ENCODE assay signal across 18 cellular contexts in the genomic region with DNA sequence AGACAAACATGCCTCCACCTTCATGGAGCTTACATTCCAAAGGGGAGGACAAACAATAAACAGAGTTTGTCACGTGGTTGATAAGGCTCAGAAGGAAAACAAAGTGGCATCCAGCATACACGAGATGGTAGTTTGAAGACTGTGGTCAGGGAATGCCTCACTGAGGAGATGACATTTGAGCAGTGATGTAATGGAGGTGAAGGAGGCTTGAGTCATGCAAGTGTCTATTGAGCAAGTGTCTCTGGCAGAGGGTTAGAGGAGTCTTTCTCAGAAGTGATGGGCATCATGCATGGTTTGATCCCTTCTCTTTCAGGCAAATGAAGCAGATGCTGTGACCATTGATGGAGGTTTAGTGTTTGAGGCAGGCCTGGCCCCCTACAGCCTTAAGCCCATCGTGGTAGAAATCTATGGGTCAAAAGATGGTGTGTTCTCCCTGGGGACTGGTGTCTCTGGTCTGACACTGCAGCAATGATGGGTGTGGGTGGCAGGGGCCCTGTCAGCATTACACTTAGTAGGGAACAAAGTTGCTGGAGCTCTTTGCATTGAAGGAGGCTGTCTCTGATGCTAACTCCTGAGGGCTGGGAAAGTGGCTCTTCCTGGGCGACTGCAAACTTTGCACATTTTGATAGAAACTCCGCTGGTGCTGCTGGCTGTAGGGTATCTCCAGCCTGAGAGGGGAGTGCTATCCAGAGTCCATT. TPM values are rescaled to one million over a fixed set of nuclear protein-coding genes. Genes with fewer than 3 reads are reported as not detected.
A peak's percentile ranks its signal among the peaks of the same experiment; 100 is the strongest.
DNase-seq lines count a peak whose midpoint lies in the region; ATAC-seq and TF ChIP-seq lines count a peak whose summit lies in the region.
"Had no signal": no experiment of that assay in that cellular context is flagged by ENCODE, and none has a peak within 500 bp of the region (broad histone marks: within the 10 kb centered on the region; RNA-seq: fewer than 3 reads in every experiment).

No MANE protein-coding gene starts in this region.

- no peaks in the 10 kb centered on the region for H3K9me2 ChIP-seq in PC-3 (replicated peaks; ENCODE audit: low read length)

- H3K4me2 ChIP-seq in PC-3 (ENCODE audit: low read length) = no peak overlapping the region
- H3K4me2 ChIP-seq: smooth muscle cell had no signal

- H3K4me1 ChIP-seq in PC-3 (ENCODE audit: insufficient read depth, low read length) (no peaks in the 10 kb centered on the region), adrenal gland (replicated peaks in 1 of 2) (no peaks in the 10 kb centered on the region)
- H3K4me1 ChIP-seq: gastrocnemius medialis, prostate gland had no signal

- H4K20me1 ChIP-seq in PC-3 (ENCODE audit: low read length) = no peaks in the 10 kb centered on the region

- H3K27ac ChIP-seq in PC-3 (ENCODE audit: low read length) (no peak overlapping the region), adrenal gland (no peak overlapping the region)
- H3K27ac ChIP-seq: gastrocnemius medialis, prostate gland had no signal

- no peaks in the 10 kb centered on the region for H3K36me3 Mint-ChIP-seq in activated naive CD8-positive, alpha-beta T cell treated with anti-CD3 and anti-CD28 coated beads, Interleukin-2, amount 50 U/mL, for 24 hours (ENCODE audit: low read depth)
- no peaks in the 10 kb centered on the region for H3K36me3 Mint-ChIP-seq in activated naive CD8-positive, alpha-beta T cell treated with anti-CD3 and anti-CD28 coated beads for 36 hours
- H3K36me3 Mint-ChIP-seq: activated naive CD4-positive, alpha-beta T cell treated with anti-CD3 and anti-CD28 coated beads, Interleukin-2, amount 10 ng/mL, durations not matched to agents 7 days and 5 days had no signal

- H3K9me3 ChIP-seq in PC-3 (ENCODE audit: low read length) (no peaks in the 10 kb centered on the region), adrenal gland (replicated peaks in 1 of 3) (no peaks in the 10 kb centered on the region)
- H3K9me3 ChIP-seq: gastrocnemius medialis, prostate gland had no signal

- CTCF ChIA-PET in PC-3 (lab: Charles Lee) = no interaction called here

- no peak overlapping the region for H3K9ac ChIP-seq in PC-3 (ENCODE audit: low read length)

- H2AFZ ChIP-seq in PC-3 (ENCODE audit: low read length) = no peak overlapping the region

- BruUV-seq in PC-3 (replicated peaks; lab: Mats Ljungman, UMichigan) = no TSS peak

- H3K27ac Mint-ChIP-seq in activated naive CD8-positive, alpha-beta T cell treated with anti-CD3 and anti-CD28 coated beads, Interleukin-2, amount 50 U/mL, for 24 hours = no peak overlapping the region
- no peak overlapping the region for H3K27ac Mint-ChIP-seq in activated naive CD8-positive, alpha-beta T cell treated with anti-CD3 and anti-CD28 coated beads for 36 hours
- H3K27ac Mint-ChIP-seq: activated naive CD4-positive, alpha-beta T cell treated with anti-CD3 and anti-CD28 coated beads, Interleukin-2, amount 10 ng/mL, durations not matched to agents 7 days and 5 days had no signal

- no peak for DNase-seq in activated naive CD8-positive, alpha-beta T cell treated with anti-CD3 and anti-CD28 coated beads, Interleukin-2, amount 50 U/mL, for 24 hours
- DNase-seq in activated naive CD8-positive, alpha-beta T cell treated with anti-CD3 and anti-CD28 coated beads for 36 hours = no peak
- peak; percentile 21 for DNase-seq in PC-3
- DNase-seq in epithelial cell of esophagus (ENCODE audit: low read depth) = peak; percentile 54
- DNase-seq in stromal cell of bone marrow (ENCODE audit: low read depth) = peak; percentile 9
- DNase-seq in NCI-H1930 (lab: John Stamatoyannopoulos, UW) = no peak
- DNase-seq in adrenal gland = no peak
- DNase-seq: activated CD4-positive, alpha-beta T cell treated with anti-CD3 and anti-CD28 coated beads, Interleukin-2, amount 50 U/mL, for 1 hour; activated naive CD4-positive, alpha-beta T cell treated with anti-CD3 and anti-CD28 coated beads, Interleukin-2, amount 10 ng/mL, durations not matched to agents 7 days and 5 days; C1 segment of cervical spinal cord; gastrocnemius medialis; midbrain; NCI-H2081 treated with DMSO at 0.1 percent for 48 hours; stimulated activated CD4-positive, alpha-beta T cell treated with anti-CD3 and anti-CD28 coated beads, Interleukin-4, amount 100 ng/mL, for 1 hour had no signal

- WGBS in adrenal gland, 4 donors = 44 to 67% (median 59%) methylated on average over 2 to 5 of the region's 5 CpGs

- intact Hi-C loops in PC-3 (cut with micrococcal nuclease) = no loop called here
- intact Hi-C loops in adrenal gland (cut with DNase I) = no loop called here

- no peaks in the 10 kb centered on the region for H3F3A ChIP-seq in PC-3 (ENCODE audit: low read length, unreplicated experiment)

- TF ChIP-seq CTCF in PC-3 (conservative IDR thresholded peaks at IDR 0.05; ENCODE audit: low read depth, low read length) (no peak), epithelial cell of esophagus (IDR thresholded peaks at IDR 0.05; ENCODE audit: insufficient read depth, low read depth, low read length, missing control alignments) (no peak), adrenal gland (IDR thresholded peaks at IDR 0.05) (no peak)

- no peaks in the 10 kb centered on the region for H3K79me2 ChIP-seq in PC-3 (ENCODE audit: low read length)

- H3K9me3 Mint-ChIP-seq in activated naive CD8-positive, alpha-beta T cell treated with anti-CD3 and anti-CD28 coated beads, Interleukin-2, amount 50 U/mL, for 24 hours = no peaks in the 10 kb centered on the region
- H3K9me3 Mint-ChIP-seq in activated naive CD8-positive, alpha-beta T cell treated with anti-CD3 and anti-CD28 coated beads for 36 hours = peaks cover 2% of the 10 kb centered on the region
- H3K9me3 Mint-ChIP-seq: activated naive CD4-positive, alpha-beta T cell treated with anti-CD3 and anti-CD28 coated beads, Interleukin-2, amount 10 ng/mL, durations not matched to agents 7 days and 5 days; neural crest cell had no signal

- peaks cover 3% of the 10 kb centered on the region for H3K27me3 Mint-ChIP-seq in activated naive CD8-positive, alpha-beta T cell treated with anti-CD3 and anti-CD28 coated beads, Interleukin-2, amount 50 U/mL, for 24 hours
- H3K27me3 Mint-ChIP-seq in activated naive CD8-positive, alpha-beta T cell treated with anti-CD3 and anti-CD28 coated beads for 36 hours = no peaks in the 10 kb centered on the region

- peak; percentile 84 for ATAC-seq in activated naive CD8-positive, alpha-beta T cell treated with anti-CD3 and anti-CD28 coated beads, Interleukin-2, amount 50 U/mL, for 24 hours
- no peak for ATAC-seq in PC-3
- no peak for ATAC-seq in GM18498 (IDR thresholded peaks at IDR 0.05; ENCODE audit: unreplicated experiment)
- ATAC-seq: gastrocnemius medialis had no signal

- H3K4me3 ChIP-seq in PC-3 (ENCODE audit: low read length) (no peak overlapping the region), epithelial cell of esophagus (ENCODE audit: low read length) (no peak overlapping the region), adrenal gland (no peak overlapping the region)
- H3K4me3 ChIP-seq: gastrocnemius medialis, prostate gland, smooth muscle cell had no signal

- no peak for TF ChIP-seq POLR2A in adrenal gland (IDR thresholded peaks at IDR 0.05)

- H3K27me3 ChIP-seq in PC-3 (ENCODE audit: low read length) (no peaks in the 10 kb centered on the region), adrenal gland (no peaks in the 10 kb centered on the region)
- H3K27me3 ChIP-seq: gastrocnemius medialis had no signal

- H3K36me3 ChIP-seq in PC-3 (ENCODE audit: low read depth, low read length) = no peaks in the 10 kb centered on the region
- no peaks in the 10 kb centered on the region for H3K36me3 ChIP-seq in adrenal gland (replicated peaks in 1 of 2)
- H3K36me3 ChIP-seq: gastrocnemius medialis, prostate gland had no signal

- peaks cover 6% of the 10 kb centered on the region for H3K4me1 Mint-ChIP-seq in activated naive CD8-positive, alpha-beta T cell treated with anti-CD3 and anti-CD28 coated beads, Interleukin-2, amount 50 U/mL, for 24 hours
- H3K4me1 Mint-ChIP-seq in activated naive CD8-positive, alpha-beta T cell treated with anti-CD3 and anti-CD28 coated beads for 36 hours = no peaks in the 10 kb centered on the region
- H3K4me1 Mint-ChIP-seq: activated naive CD4-positive, alpha-beta T cell treated with anti-CD3 and anti-CD28 coated beads, Interleukin-2, amount 10 ng/mL, durations not matched to agents 7 days and 5 days; neural crest cell had no signal

- POLR2A ChIA-PET in PC-3 (lab: Charles Lee; ENCODE audit: unreplicated experiment) = no interaction called here

- no peak overlapping the region for H3K4me3 Mint-ChIP-seq in activated naive CD8-positive, alpha-beta T cell treated with anti-CD3 and anti-CD28 coated beads, Interleukin-2, amount 50 U/mL, for 24 hours
- H3K4me3 Mint-ChIP-seq in activated naive CD8-positive, alpha-beta T cell treated with anti-CD3 and anti-CD28 coated beads for 36 hours = no peak overlapping the region
- H3K4me3 Mint-ChIP-seq: activated naive CD4-positive, alpha-beta T cell treated with anti-CD3 and anti-CD28 coated beads, Interleukin-2, amount 10 ng/mL, durations not matched to agents 7 days and 5 days; neural crest cell had no signal

RNA-seq across cellular contexts. Expression of gene TOPBP1, which starts 29.8 kb away (rescaled TPM):
- total RNA-seq in activated naive CD8-positive, alpha-beta T cell treated with anti-CD3 and anti-CD28 coated beads for 36 hours = 10 to 100 TPM; 82.3 to 84.4 TPM
- 29.0 and 42.4 TPM in 2 replicates for total RNA-seq in PC-3 (2014; rRNA removed)
- total RNA-seq in adrenal gland = 10 to 100 TPM in 7 of 8 donors, 1 to 10 TPM in 1; 9.6 to 62.1 (median 13.3) TPM
- polyA plus RNA-seq in adrenal gland = 10 to 100 TPM in 1 of 3 donors, 1 to 10 TPM in 2; 6.7 to 15.7 (median 8.5) TPM

RNA-seq across cellular contexts. Expression of gene TF, which starts 54.6 kb away (rescaled TPM):
- under 1 TPM; 0.02 to 0.08 TPM for total RNA-seq in activated naive CD8-positive, alpha-beta T cell treated with anti-CD3 and anti-CD28 coated beads for 36 hours
- total RNA-seq in PC-3 (2014; rRNA removed) = not detected in 2 replicates
- total RNA-seq in adrenal gland = 10 to 100 TPM in 2 of 8 donors, 1 to 10 TPM in 3, under 1 TPM in 2, not detected in 1; under 0.01 to 15.5 (median 2.2) TPM
- polyA plus RNA-seq in adrenal gland = 10 to 100 TPM in 1 of 3 donors, 1 to 10 TPM in 2; 1.9 to 12.3 (median 3.5) TPM

Comparison
In these comparisons a context has a peak if more than half of its experiments do, and no peak if none do; other contexts are left out.
1. DNase-seq: peak in PC-3 (single experiment), epithelial cell of esophagus (single experiment) and stromal cell of bone marrow (single experiment); none in activated naive CD8-positive, alpha-beta T cell treated with anti-CD3 and anti-CD28 coated beads, Interleukin-2, amount 50 U/mL, for 24 hours (single experiment), activated naive CD8-positive, alpha-beta T cell treated with anti-CD3 and anti-CD28 coated beads for 36 hours (single experiment), NCI-H1930 (0 of 2) and adrenal gland (0 of 7).